27 cellular contexts compared by ENCODE assay signal in genomic region chr20:61350500-61351250, GRCh38.
DNase-seq lines count a peak whose midpoint lies in the region; ATAC-seq and TF ChIP-seq lines count a peak whose summit lies in the region.
"Had no signal": no experiment of that assay in that cellular context is flagged by ENCODE, and none has a peak within 500 bp of the region (broad histone marks: within the 10 kb centered on the region; RNA-seq: fewer than 3 reads in every experiment).

No MANE protein-coding gene starts in this region.

- no peaks in the 10 kb centered on the region for H3K9me3 ChIP-seq in DND-41 (ENCODE audit: insufficient read depth, low read length, severe bottlenecking)
- no peaks in the 10 kb centered on the region for H3K9me3 ChIP-seq in OCI-LY3 (ENCODE audit: insufficient read depth, low read length)
- no peaks in the 10 kb centered on the region for H3K9me3 ChIP-seq in endodermal cell (ENCODE audit: control insufficient read depth, low read length)
- H3K9me3 ChIP-seq in breast epithelium: no peaks in the 10 kb centered on the region
- H3K9me3 ChIP-seq: A549, gastroesophageal sphincter, lower lobe of right lung, neutrophil, Peyer's patch had no signal

- peaks cover 18% of the 10 kb centered on the region for H3K4me1 Mint-ChIP-seq in endodermal cell
- H3K4me1 Mint-ChIP-seq in neural crest cell: peaks cover 79% of the 10 kb centered on the region
- no peaks in the 10 kb centered on the region for H3K4me1 Mint-ChIP-seq in activated CD4-positive, alpha-beta T cell treated with anti-CD3 and anti-CD28 coated beads for 36 hours
- H3K4me1 Mint-ChIP-seq in activated naive CD4-positive, alpha-beta T cell treated with anti-CD3 and anti-CD28 coated beads for 36 hours (ENCODE audit: low read depth): no peaks in the 10 kb centered on the region
- H3K4me1 Mint-ChIP-seq: T-cell had no signal

- H3K27me3 ChIP-seq in DND-41 (ENCODE audit: insufficient read depth, low read length, poor library complexity) (no peaks in the 10 kb centered on the region), OCI-LY3 (ENCODE audit: low read depth, low read length) (no peaks in the 10 kb centered on the region), endodermal cell (ENCODE audit: control insufficient read depth, insufficient read depth, low read length, poor library complexity, severe bottlenecking) (no peaks in the 10 kb centered on the region), breast epithelium (peaks cover 0 to 30% of the 10 kb centered on the region in 2 donors)
- H3K27me3 ChIP-seq: neutrophil, Peyer's patch had no signal

- no peaks in the 10 kb centered on the region for H3K36me3 Mint-ChIP-seq in endodermal cell (ENCODE audit: low read depth)
- no peaks in the 10 kb centered on the region for H3K36me3 Mint-ChIP-seq in neural crest cell (ENCODE audit: low read depth)
- H3K36me3 Mint-ChIP-seq in activated CD4-positive, alpha-beta T cell treated with anti-CD3 and anti-CD28 coated beads for 36 hours (ENCODE audit: low read depth): no peaks in the 10 kb centered on the region
- H3K36me3 Mint-ChIP-seq in activated naive CD4-positive, alpha-beta T cell treated with anti-CD3 and anti-CD28 coated beads for 36 hours (ENCODE audit: low read depth): no peaks in the 10 kb centered on the region
- H3K36me3 Mint-ChIP-seq: T-cell had no signal

- H3K27me3 Mint-ChIP-seq in endodermal cell (ENCODE audit: insufficient read depth): peaks cover 31% of the 10 kb centered on the region
- peaks cover 13% of the 10 kb centered on the region for H3K27me3 Mint-ChIP-seq in neural crest cell (ENCODE audit: low read depth)
- peaks cover 6% of the 10 kb centered on the region for H3K27me3 Mint-ChIP-seq in activated CD4-positive, alpha-beta T cell treated with anti-CD3 and anti-CD28 coated beads for 36 hours
- peaks cover 11% of the 10 kb centered on the region for H3K27me3 Mint-ChIP-seq in activated naive CD4-positive, alpha-beta T cell treated with anti-CD3 and anti-CD28 coated beads for 36 hours (ENCODE audit: low read depth)

- H3K27ac Mint-ChIP-seq in endodermal cell (no peak overlapping the region), neural crest cell (ENCODE audit: unreplicated experiment) (no peak overlapping the region)
- no peak overlapping the region for H3K27ac Mint-ChIP-seq in activated CD4-positive, alpha-beta T cell treated with anti-CD3 and anti-CD28 coated beads for 36 hours
- no peak overlapping the region for H3K27ac Mint-ChIP-seq in activated naive CD4-positive, alpha-beta T cell treated with anti-CD3 and anti-CD28 coated beads for 36 hours
- H3K27ac Mint-ChIP-seq: activated CD8-positive, alpha-beta T cell treated with anti-CD3 and anti-CD28 coated beads, Interleukin-2, amount 10 ng/mL, durations not matched to agents 7 days and 5 days; T-cell had no signal

- no peak for ATAC-seq in DND-41 (ENCODE audit: insufficient read depth, low read depth)
- ATAC-seq in activated CD4-positive, alpha-beta T cell treated with anti-CD3 and anti-CD28 coated beads for 36 hours: no peak
- ATAC-seq in GM19351 (IDR thresholded peaks at IDR 0.05; ENCODE audit: unreplicated experiment): no peak
- ATAC-seq: A549; activated CD8-positive, alpha-beta T cell treated with anti-CD3 and anti-CD28 coated beads, Interleukin-2, amount 10 ng/mL, durations not matched to agents 7 days and 5 days; gastroesophageal sphincter; lower lobe of right lung; T-cell had no signal

- POLR2A ChIA-PET in activated CD4-positive, alpha-beta T cell treated with anti-CD3 and anti-CD28 coated beads for 36 hours (lab: Charles Lee): no interaction called here

- H2AFZ ChIP-seq in DND-41 (ENCODE audit: low read depth, low read length): no peak overlapping the region
- no peak overlapping the region for H2AFZ ChIP-seq in OCI-LY3 (ENCODE audit: low read depth, low read length)

- intact Hi-C loops in activated CD4-positive, alpha-beta T cell treated with anti-CD3 and anti-CD28 coated beads for 36 hours (cut with DNase I, micrococcal nuclease): no loop called here
- intact Hi-C loops in activated naive CD4-positive, alpha-beta T cell treated with anti-CD3 and anti-CD28 coated beads for 36 hours (cut with micrococcal nuclease): no loop called here
- intact Hi-C loops in breast epithelium (cut with DNase I; ENCODE audit: low total_unique reads): no loop called here

- WGBS in endodermal cell (ENCODE audit: insufficient coverage in 1 of 2, insufficient read length in 1 of 2), 2 experiments: 93% methylated on average over 12 to 14 of the region's 14 CpGs

- H3K36me3 ChIP-seq in DND-41 (ENCODE audit: insufficient read depth, low read length) (no peaks in the 10 kb centered on the region), OCI-LY3 (replicated peaks; ENCODE audit: low read depth, low read length) (no peaks in the 10 kb centered on the region), endodermal cell (ENCODE audit: control insufficient read depth, insufficient read depth, low read length) (no peaks in the 10 kb centered on the region), breast epithelium (no peaks in the 10 kb centered on the region)
- H3K36me3 ChIP-seq: gastroesophageal sphincter, lower lobe of right lung, neutrophil, Peyer's patch, SJSA1 had no signal

- DNase-seq in DND-41: no peak
- DNase-seq in endodermal cell: peak; percentile 64
- peak; percentile 23 for DNase-seq in neural crest cell (ENCODE audit: low read depth, low spot score)
- DNase-seq in activated CD4-positive, alpha-beta T cell treated with anti-CD3 and anti-CD28 coated beads for 36 hours: no peak
- DNase-seq in activated naive CD4-positive, alpha-beta T cell treated with anti-CD3 and anti-CD28 coated beads for 36 hours: no peak
- DNase-seq in breast epithelium (ENCODE audit: low spot score in 2 of 2): no peak
- DNase-seq: activated CD4-positive, CD25-positive, alpha-beta regulatory T cell treated with anti-CD3 and anti-CD28 coated beads, Interleukin-2, amount 50 U/mL, for 72 hours; activated CD8-positive, alpha-beta T cell treated with anti-CD3 and anti-CD28 coated beads, Interleukin-2, amount 10 ng/mL, durations not matched to agents 7 days and 5 days; activated gamma-delta T cell treated with Interleukin-2 at 50 U/mL for 16 hours; activated T-cell treated with anti-CD3 and anti-CD28 coated beads for 4 hours; Calu3; cortex of kidney; kidney; lower lobe of right lung; MM.1S; NCI-H1417 treated with DMSO at 0.1 percent for 48 hours; NCI-H446; Peyer's patch; small intestine; stimulated activated CD4-positive, alpha-beta T cell treated with anti-CD3 and anti-CD28 coated beads, Interleukin-2, amount 100 ng/mL, for 24 hours; T-cell had no signal

- H3K4me1 ChIP-seq in DND-41 (ENCODE audit: insufficient read depth, low read length) (no peaks in the 10 kb centered on the region), OCI-LY3 (ENCODE audit: low read length) (no peaks in the 10 kb centered on the region), endodermal cell (ENCODE audit: control insufficient read depth, insufficient read depth, low read length) (no peaks in the 10 kb centered on the region), breast epithelium (no peaks in the 10 kb centered on the region)
- H3K4me1 ChIP-seq: gastroesophageal sphincter, lower lobe of right lung, Peyer's patch, SJSA1 had no signal

- H3K79me2 ChIP-seq in DND-41 (ENCODE audit: insufficient read depth, low read length) (no peaks in the 10 kb centered on the region), OCI-LY3 (ENCODE audit: low read length) (no peaks in the 10 kb centered on the region)

- CTCF ChIA-PET in activated CD4-positive, alpha-beta T cell treated with anti-CD3 and anti-CD28 coated beads for 36 hours (lab: Charles Lee): no interaction called here
- CTCF ChIA-PET in activated naive CD4-positive, alpha-beta T cell treated with anti-CD3 and anti-CD28 coated beads for 36 hours (lab: Charles Lee): no interaction called here

- H3K4me3 Mint-ChIP-seq in endodermal cell (no peak overlapping the region), neural crest cell (peak overlapping the region; percentile 61)
- H3K4me3 Mint-ChIP-seq in activated CD4-positive, alpha-beta T cell treated with anti-CD3 and anti-CD28 coated beads for 36 hours: no peak overlapping the region
- H3K4me3 Mint-ChIP-seq in activated naive CD4-positive, alpha-beta T cell treated with anti-CD3 and anti-CD28 coated beads for 36 hours: no peak overlapping the region
- H3K4me3 Mint-ChIP-seq: activated CD8-positive, alpha-beta T cell treated with anti-CD3 and anti-CD28 coated beads, Interleukin-2, amount 10 ng/mL, durations not matched to agents 7 days and 5 days; T-cell had no signal

- H3K9ac ChIP-seq in DND-41 (ENCODE audit: low read depth, low read length) (no peak overlapping the region), OCI-LY3 (ENCODE audit: low read length) (no peak overlapping the region), endodermal cell (ENCODE audit: extremely low read depth, low read length, poor library complexity, severe bottlenecking) (no peak overlapping the region)

- H3K4me2 ChIP-seq in DND-41 (ENCODE audit: insufficient read depth, low read length) (no peak overlapping the region), OCI-LY3 (ENCODE audit: low read length) (no peak overlapping the region)
- H3K4me2 ChIP-seq: A549 had no signal

- TF ChIP-seq POLR2A in breast epithelium (IDR thresholded peaks at IDR 0.05): no peak

- H3K27ac ChIP-seq in DND-41 (ENCODE audit: low read length) (no peak overlapping the region), OCI-LY3 (ENCODE audit: low read length) (no peak overlapping the region), endodermal cell (ENCODE audit: low read depth, low read length) (no peak overlapping the region), breast epithelium (no peak overlapping the region)
- H3K27ac ChIP-seq: A549, gastroesophageal sphincter, lower lobe of right lung, neutrophil, Peyer's patch, SJSA1 had no signal

- H3K4me3 ChIP-seq in DND-41 (ENCODE audit: low read depth in 1 of 2, low read length in 2 of 2) (no peak overlapping the region), OCI-LY3 (ENCODE audit: low read length) (no peak overlapping the region), endodermal cell (ENCODE audit: low read length) (no peak overlapping the region), breast epithelium (no peak overlapping the region)
- H3K4me3 ChIP-seq: A549, gastroesophageal sphincter, lower lobe of right lung, Peyer's patch, SJSA1 had no signal

- no peaks in the 10 kb centered on the region; the same call in 1 of the 2 replicates for H4K20me1 ChIP-seq in DND-41 (ENCODE audit: insufficient read depth, low read length)
- H4K20me1 ChIP-seq in OCI-LY3 (ENCODE audit: insufficient read depth, low read length): no peaks in the 10 kb centered on the region

- peak; percentile 24 for TF ChIP-seq CTCF in DND-41 (IDR thresholded peaks at IDR 0.05; ENCODE audit: borderline replicate concordance, extremely low read depth, low read length, poor library complexity, severe bottlenecking)
- TF ChIP-seq CTCF in OCI-LY3 (IDR thresholded peaks at IDR 0.05; ENCODE audit: low read depth, low read length): 0 out of 2 replicates have a peak, but pooled peaks have one; percentile 5
- peak; percentile 58 for TF ChIP-seq CTCF in endodermal cell (conservative IDR thresholded peaks at IDR 0.05)
- no peak for TF ChIP-seq CTCF in neural crest cell (conservative IDR thresholded peaks at IDR 0.05)
- no peak for TF ChIP-seq CTCF in breast epithelium (IDR thresholded peaks at IDR 0.05)

- peaks cover 4% of the 10 kb centered on the region for H3K9me3 Mint-ChIP-seq in endodermal cell
- peaks cover 2% of the 10 kb centered on the region for H3K9me3 Mint-ChIP-seq in neural crest cell
- H3K9me3 Mint-ChIP-seq in activated CD4-positive, alpha-beta T cell treated with anti-CD3 and anti-CD28 coated beads for 36 hours (ENCODE audit: low read depth): no peaks in the 10 kb centered on the region
- H3K9me3 Mint-ChIP-seq in activated naive CD4-positive, alpha-beta T cell treated with anti-CD3 and anti-CD28 coated beads for 36 hours: peaks cover 2% of the 10 kb centered on the region

Comparison
In these comparisons a context has a peak if more than half of its experiments do, and no peak if none do; other contexts are left out.
1. DNase-seq: peak in endodermal cell (single experiment) and neural crest cell (single experiment); none in DND-41 (single experiment), activated CD4-positive, alpha-beta T cell treated with anti-CD3 and anti-CD28 coated beads for 36 hours (single experiment), activated naive CD4-positive, alpha-beta T cell treated with anti-CD3 and anti-CD28 coated beads for 36 hours (single experiment) and breast epithelium (0 of 2).
2. CTCF ChIP-seq: peak in DND-41 (single experiment), OCI-LY3 (single experiment) and endodermal cell (single experiment); none in neural crest cell (single experiment) and breast epithelium (0 of 3).